Comparison of ENCODE assay signal across 8 cellular contexts in genomic region chr18:2883137-2883671, GRCh38. TPM values are rescaled to one million over a fixed set of nuclear protein-coding genes. Genes with fewer than 3 reads are reported as not detected.
DNase-seq lines count a peak whose midpoint lies in the region; ATAC-seq and TF ChIP-seq lines count a peak whose summit lies in the region.

No MANE protein-coding gene starts in this region.

- H3K9me3 ChIP-seq in DOHH2 (ENCODE audit: control insufficient read depth, insufficient read depth, low read length) (no peaks in the 10 kb centered on the region), endodermal cell (ENCODE audit: control insufficient read depth, low read length) (peaks cover 27% of the 10 kb centered on the region)

- peaks cover 0 to 12% (median 9%) of the 10 kb centered on the region in 3 donors for H3K36me3 Mint-ChIP-seq in naive thymus-derived CD8-positive, alpha-beta T cell
- peaks cover 15% of the 10 kb centered on the region for H3K36me3 Mint-ChIP-seq in endodermal cell (ENCODE audit: low read depth)

- H3K27me3 Mint-ChIP-seq in naive thymus-derived CD8-positive, alpha-beta T cell, result no peaks in the 10 kb centered on the region
- peaks cover 13% of the 10 kb centered on the region for H3K27me3 Mint-ChIP-seq in endodermal cell (ENCODE audit: insufficient read depth)

- H4K20me1 ChIP-seq in DOHH2 (ENCODE audit: control insufficient read depth, insufficient read depth, low read depth, low read length), result no peaks in the 10 kb centered on the region

- peak overlapping the region; percentile 18; the same call in 1 of the 2 replicates for H3K4me3 ChIP-seq in DOHH2 (ENCODE audit: low read length)
- H3K4me3 ChIP-seq in endodermal cell (ENCODE audit: low read length), result no peak overlapping the region

- H3K36me3 ChIP-seq in DOHH2 (ENCODE audit: control insufficient read depth, low read length) (no peaks in the 10 kb centered on the region), endodermal cell (ENCODE audit: control insufficient read depth, insufficient read depth, low read length) (peaks cover 24% of the 10 kb centered on the region)

- no peak overlapping the region for H3K9ac ChIP-seq in endodermal cell (ENCODE audit: extremely low read depth, low read length, poor library complexity, severe bottlenecking)

- DNase-seq in activated CD8-positive, alpha-beta memory T cell treated with anti-CD3 and anti-CD28 coated beads, Interleukin-2, amount 50 U/mL, for 4 hours, result peak; percentile 27
- DNase-seq in naive thymus-derived CD8-positive, alpha-beta T cell, result peak in 9 of 10 donors; percentile 12 to 67 (median 44)
- DNase-seq in NCI-H1105 treated with DMSO at 0.1 percent for 48 hours (lab: John Stamatoyannopoulos, UW) (no peak), AG08396 (ENCODE audit: low spot score) (no peak), endodermal cell (no peak)

- H3K9me3 Mint-ChIP-seq in naive thymus-derived CD8-positive, alpha-beta T cell, result peaks cover 4 to 20% (median 11%) of the 10 kb centered on the region in 9 donors
- H3K9me3 Mint-ChIP-seq in endodermal cell, result peaks cover 16% of the 10 kb centered on the region

- no peaks in the 10 kb centered on the region for H3K79me2 ChIP-seq in DOHH2 (ENCODE audit: control insufficient read depth, low read length)

- H3K27me3 ChIP-seq in DOHH2 (ENCODE audit: control insufficient read depth, low read length) (peaks cover 12% of the 10 kb centered on the region; the same call in 1 of the 2 replicates), endodermal cell (ENCODE audit: control insufficient read depth, insufficient read depth, low read length, poor library complexity, severe bottlenecking) (no peaks in the 10 kb centered on the region)

- H3K4me1 ChIP-seq in DOHH2 (ENCODE audit: control insufficient read depth, low read length) (peaks cover 18% of the 10 kb centered on the region), endodermal cell (ENCODE audit: control insufficient read depth, insufficient read depth, low read length) (no peaks in the 10 kb centered on the region)

- H3K4me3 Mint-ChIP-seq in naive thymus-derived CD8-positive, alpha-beta T cell, result peak overlapping the region; percentile 61 to 85 (median 77)
- no peak overlapping the region for H3K4me3 Mint-ChIP-seq in endodermal cell

- TF ChIP-seq CTCF in DOHH2 (IDR thresholded peaks at IDR 0.05; ENCODE audit: low read depth, low read length, poor library complexity, severe bottlenecking), result no peak
- no peak for TF ChIP-seq CTCF in endodermal cell (conservative IDR thresholded peaks at IDR 0.05)

- POLR2A ChIA-PET in naive thymus-derived CD8-positive, alpha-beta T cell (lab: Charles Lee), result interaction anchor here (0.6 to 2.2 kb wide), 4 partner anchors 10 to 227 kb away, joined by 3 to 9 read pairs (median 6); partner anchors contain the start of gene SMCHD1

- ATAC-seq in HG02943 (IDR thresholded peaks at IDR 0.05; ENCODE audit: low read depth, unreplicated experiment) (peak; percentile 73), esophagus mucosa (no peak)
- ATAC-seq in naive thymus-derived CD8-positive, alpha-beta T cell, result peak; percentile 93 to 95

- H3K9me2 ChIP-seq in DOHH2 (replicated peaks; ENCODE audit: control insufficient read depth, low read length), result no peaks in the 10 kb centered on the region

- H3K4me1 Mint-ChIP-seq in naive thymus-derived CD8-positive, alpha-beta T cell, result peaks cover 13 to 44% (median 31%) of the 10 kb centered on the region in 4 donors
- H3K4me1 Mint-ChIP-seq in endodermal cell, result peaks cover 3% of the 10 kb centered on the region

- H3F3A ChIP-seq in DOHH2 (ENCODE audit: control insufficient read depth, insufficient read depth), result no peaks in the 10 kb centered on the region

- no peak overlapping the region for H3K27ac ChIP-seq in DOHH2 (ENCODE audit: low read depth, low read length)
- no peak overlapping the region for H3K27ac ChIP-seq in endodermal cell (ENCODE audit: low read depth, low read length)

- 86 to 91% methylated on average over 8 of the region's 8 CpGs for WGBS in endodermal cell (ENCODE audit: insufficient coverage in 1 of 2, insufficient read length in 1 of 2), 2 experiments

- peak overlapping the region; percentile 82 to 96 (median 92) for H3K27ac Mint-ChIP-seq in naive thymus-derived CD8-positive, alpha-beta T cell
- no peak overlapping the region for H3K27ac Mint-ChIP-seq in endodermal cell

- H3K4me2 ChIP-seq in DOHH2 (ENCODE audit: low read length), result peak overlapping the region; percentile 63

RNA-seq across cellular contexts. Expression of gene EMILIN2, which starts 36.4 kb away (rescaled TPM):
- total RNA-seq in naive thymus-derived CD8-positive, alpha-beta T cell, result 1 to 10 TPM; 4.6 to 5.1 TPM
- 1 to 10 TPM; 1.1 to 2.5 (median 1.6) TPM for polyA plus RNA-seq in naive thymus-derived CD8-positive, alpha-beta T cell
- 1.4 TPM for total RNA-seq in esophagus mucosa
- total RNA-seq in endodermal cell, result 10 to 100 TPM; 14.2 to 16.8 TPM
- 7.2 TPM for polyA plus RNA-seq in endodermal cell (2013, experiment 1 of 2)
- polyA plus RNA-seq in endodermal cell (2013, experiment 2 of 2), result 5.8 TPM

Comparison
In these comparisons a context has a peak if more than half of its experiments do, and no peak if none do; other contexts are left out.
1. DNase-seq: peak in activated CD8-positive, alpha-beta memory T cell treated with anti-CD3 and anti-CD28 coated beads, Interleukin-2, amount 50 U/mL, for 4 hours (single experiment) and naive thymus-derived CD8-positive, alpha-beta T cell (9 of 10); none in NCI-H1105 treated with DMSO at 0.1 percent for 48 hours (single experiment), AG08396 (single experiment) and endodermal cell (single experiment).